ENCODE assay signal across 21 cellular contexts in the genomic region with DNA sequence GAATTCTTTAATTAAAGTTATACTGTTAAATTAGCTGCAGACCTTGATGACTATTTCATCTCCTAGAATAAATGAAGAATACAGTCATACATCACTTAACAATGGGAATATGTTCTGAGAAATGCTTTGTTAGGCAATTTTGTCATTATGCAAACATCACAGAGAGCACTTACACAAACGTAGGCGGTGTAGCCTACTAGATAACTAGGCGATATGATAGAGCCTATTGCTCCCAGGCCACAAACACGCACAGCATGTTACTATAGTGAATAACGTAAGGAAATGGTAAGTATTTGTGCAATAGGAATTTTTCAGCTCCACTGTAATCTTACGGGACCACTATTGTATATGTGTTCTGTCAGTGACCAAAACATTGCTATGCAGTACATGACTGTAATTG.
"Had no signal": no experiment of that assay in that cellular context is flagged by ENCODE, and none has a peak within 500 bp of the region (broad histone marks: within the 10 kb centered on the region; RNA-seq: fewer than 3 reads in every experiment).

No MANE protein-coding gene starts in this region.

- H3K27me3 ChIP-seq: body of pancreas, hepatocyte, pancreas, tibial artery, uterus had no signal

- H3K4me3 ChIP-seq: body of pancreas, hepatocyte, left ventricle myocardium inferior, pancreas, tibial artery, uterus had no signal

- DNase-seq: activated CD4-positive, alpha-beta memory T cell treated with anti-CD3 and anti-CD28 coated beads for 36 hours; activated CD4-positive, alpha-beta T cell treated with anti-CD3 and anti-CD28 coated beads for 4 hours; activated CD4-positive, CD25-positive, alpha-beta regulatory T cell; activated naive CD4-positive, alpha-beta T cell treated with anti-CD3 and anti-CD28 coated beads, Interleukin-2, amount 10 ng/mL, durations not matched to agents 7 days and 5 days; activated T-cell treated with anti-CD3 and anti-CD28 coated beads, Interleukin-2, amount 50 U/mL, for 48 hours; amygdala; body of pancreas; effector CD4-positive, alpha-beta T cell; foreskin melanocyte; glutamatergic neuron; kidney glomerular epithelial cell; left ventricle myocardium inferior; pancreas; right cardiac atrium; stimulated activated CD4-positive, alpha-beta T cell treated with anti-CD3 and anti-CD28 coated beads, Interleukin-4, amount 100 ng/mL, for 24 hours; stimulated activated naive CD4-positive, alpha-beta T cell treated with Interleukin-2 at 50 U/mL for 16 hours; T-helper 17 cell; tibial artery; uterus had no signal

- H3K27ac ChIP-seq: hepatocyte, left ventricle myocardium inferior, tibial artery, uterus had no signal

- H3K36me3 ChIP-seq: left ventricle myocardium inferior, pancreas, tibial artery, uterus had no signal

- ATAC-seq: esophagus mucosa, right cardiac atrium, T-helper 17 cell had no signal

- H3K4me1 ChIP-seq: left ventricle myocardium inferior, tibial artery, uterus had no signal

- H3K9me3 ChIP-seq: body of pancreas, pancreas, tibial artery, uterus had no signal
